1 cellular context compared by ENCODE assay signal in the genomic region with DNA sequence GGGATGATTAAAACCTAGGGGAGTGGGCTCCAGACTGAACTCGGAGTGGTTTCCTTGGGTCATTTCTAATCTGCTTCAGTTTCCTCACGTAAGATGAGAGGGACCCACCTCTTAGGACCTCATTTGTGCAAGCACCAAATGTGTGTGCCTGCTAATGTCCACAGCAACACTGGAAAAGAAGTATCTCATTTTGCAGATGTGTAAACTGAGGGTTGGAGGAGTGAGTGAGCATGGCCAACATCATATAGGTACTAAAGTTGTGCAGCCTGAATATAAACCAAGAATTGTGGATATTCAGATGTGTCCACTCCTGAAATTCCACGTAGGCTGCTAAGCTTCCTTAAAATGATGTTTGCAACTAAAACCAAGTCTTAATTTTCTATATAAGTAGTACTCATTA.
TF ChIP-seq lines count a peak whose summit lies in the region.

No MANE protein-coding gene starts in this region.

TF ChIP-seq in GM12878, 131 proteins besides CTCF, POLR2A, EP300 and RAD21 (continued from another document):
- TF ChIP-seq, protein P1, sequence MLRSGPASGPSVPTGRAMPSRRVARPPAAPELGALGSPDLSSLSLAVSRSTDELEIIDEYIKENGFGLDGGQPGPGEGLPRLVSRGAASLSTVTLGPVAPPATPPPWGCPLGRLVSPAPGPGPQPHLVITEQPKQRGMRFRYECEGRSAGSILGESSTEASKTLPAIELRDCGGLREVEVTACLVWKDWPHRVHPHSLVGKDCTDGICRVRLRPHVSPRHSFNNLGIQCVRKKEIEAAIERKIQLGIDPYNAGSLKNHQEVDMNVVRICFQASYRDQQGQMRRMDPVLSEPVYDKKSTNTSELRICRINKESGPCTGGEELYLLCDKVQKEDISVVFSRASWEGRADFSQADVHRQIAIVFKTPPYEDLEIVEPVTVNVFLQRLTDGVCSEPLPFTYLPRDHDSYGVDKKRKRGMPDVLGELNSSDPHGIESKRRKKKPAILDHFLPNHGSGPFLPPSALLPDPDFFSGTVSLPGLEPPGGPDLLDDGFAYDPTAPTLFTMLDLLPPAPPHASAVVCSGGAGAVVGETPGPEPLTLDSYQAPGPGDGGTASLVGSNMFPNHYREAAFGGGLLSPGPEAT (IDR thresholded peaks at IDR 0.05; ENCODE audit: low read depth) = no peak
- no peak for TF ChIP-seq NR2C2 (IDR thresholded peaks at IDR 0.05; ENCODE audit: borderline replicate concordance, control insufficient read depth, insufficient read length, low read depth)
TF ChIP-seq in GM12878: peak in this region for 0.
